ENCODE assay signal across 8 cellular contexts in the genomic region with DNA sequence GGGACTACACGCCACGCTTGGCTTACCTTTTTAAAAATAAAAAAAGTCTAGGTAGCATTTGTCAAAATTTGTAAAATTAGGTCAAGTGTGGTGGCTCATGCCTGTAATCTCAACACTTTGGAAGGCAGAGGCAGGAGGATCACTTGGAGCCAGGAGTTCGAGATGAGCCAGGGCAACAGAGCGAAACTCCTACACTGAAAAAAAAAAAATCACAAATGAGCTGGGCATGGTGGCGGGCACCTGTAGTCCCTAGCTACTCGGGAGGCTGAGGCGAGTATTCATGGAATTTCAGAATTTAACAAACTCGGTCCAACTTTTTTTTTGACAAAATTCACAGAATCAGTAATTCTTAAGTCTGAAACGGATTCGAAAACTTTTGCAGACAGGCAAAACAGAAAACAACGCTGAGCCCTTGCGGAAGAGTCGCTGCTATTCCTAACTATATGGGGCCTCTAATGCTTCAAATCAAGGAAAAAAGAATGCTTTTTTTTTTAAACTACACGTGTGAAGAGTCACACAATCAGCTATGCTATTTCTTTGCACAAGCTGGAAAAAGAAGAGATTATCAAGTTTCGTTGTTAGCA.
DNase-seq lines count a peak whose midpoint lies in the region; ATAC-seq and TF ChIP-seq lines count a peak whose summit lies in the region.

No MANE protein-coding gene starts in this region.

- TF ChIP-seq POLR2A in esophagus squamous epithelium (IDR thresholded peaks at IDR 0.05) = no peak
- no peak for TF ChIP-seq POLR2A in prostate gland (IDR thresholded peaks at IDR 0.05)

- peak overlapping the region; percentile 99 for H3K4me3 ChIP-seq in RWPE2 (ENCODE audit: severe bottlenecking)
- peak overlapping the region; percentile 68 to 93 (median 83) for H3K4me3 ChIP-seq in esophagus squamous epithelium
- peak overlapping the region; percentile 82 to 84 for H3K4me3 ChIP-seq in prostate gland

- DNase-seq in RWPE2 (ENCODE audit: low spot score) = no peak
- no peak for DNase-seq in esophagus squamous epithelium (lab: John Stamatoyannopoulos, UW)
- DNase-seq in prostate gland (ENCODE audit: low spot score) = no peak
- no peak for DNase-seq in cerebellar cortex (ENCODE audit: low spot score)

- H3K9me3 ChIP-seq in ES-I3 (ENCODE audit: control insufficient read depth, insufficient read depth, low read length) (no peaks in the 10 kb centered on the region), RWPE2 (ENCODE audit: severe bottlenecking) (no peaks in the 10 kb centered on the region), esophagus squamous epithelium (no peaks in the 10 kb centered on the region), prostate gland (no peaks in the 10 kb centered on the region)

- H3K27ac ChIP-seq in RWPE2 (ENCODE audit: poor library complexity, severe bottlenecking) (peak overlapping the region; percentile 81), esophagus squamous epithelium (peak overlapping the region; percentile 84 to 98 (median 95)), prostate gland (peak overlapping the region; percentile 80 to 85)

- no peaks in the 10 kb centered on the region for H3K4me1 ChIP-seq in ES-I3 (ENCODE audit: insufficient read depth, low read length)
- H3K4me1 ChIP-seq in RWPE2 (ENCODE audit: insufficient read depth, poor library complexity, severe bottlenecking) = peaks cover 16% of the 10 kb centered on the region
- H3K4me1 ChIP-seq in esophagus squamous epithelium = peaks cover 4 to 39% (median 15%) of the 10 kb centered on the region in 3 donors
- no peaks in the 10 kb centered on the region for H3K4me1 ChIP-seq in prostate gland (replicated peaks)

- ATAC-seq in RWPE2 (ENCODE audit: low read depth) = no peak
- no peak for ATAC-seq in GM21360 (IDR thresholded peaks at IDR 0.05; ENCODE audit: unreplicated experiment)
- ATAC-seq in HG03439 (IDR thresholded peaks at IDR 0.05; ENCODE audit: unreplicated experiment) = no peak
- ATAC-seq in HG03378 (IDR thresholded peaks at IDR 0.05; ENCODE audit: unreplicated experiment) = no peak

- no peaks in the 10 kb centered on the region for H3K27me3 ChIP-seq in RWPE2 (ENCODE audit: insufficient read depth, poor library complexity, severe bottlenecking)
- H3K27me3 ChIP-seq in esophagus squamous epithelium = no peaks in the 10 kb centered on the region
- H3K27me3 ChIP-seq in prostate gland (replicated peaks; ENCODE audit: insufficient read depth) = no peaks in the 10 kb centered on the region

- peak overlapping the region; percentile 82 for H3K9ac ChIP-seq in ES-I3 (ENCODE audit: low read depth, low read length)

- WGBS in esophagus squamous epithelium, 2 donors = 65 to 67% methylated on average over 13 to 15 of the region's 15 CpGs
- WGBS in prostate gland = 67% methylated on average over 15 of the region's 15 CpGs

- no peak for TF ChIP-seq CTCF in RWPE2 (IDR thresholded peaks at IDR 0.05; ENCODE audit: poor library complexity, severe bottlenecking)
- no peak for TF ChIP-seq CTCF in esophagus squamous epithelium (IDR thresholded peaks at IDR 0.05)
- TF ChIP-seq CTCF in prostate gland (IDR thresholded peaks at IDR 0.05) = no peak

- H3K36me3 ChIP-seq in ES-I3 (ENCODE audit: insufficient read depth, low read length) (peaks cover 4% of the 10 kb centered on the region; the same call in 1 of the 2 replicates), RWPE2 (ENCODE audit: low read depth) (0 out of 2 replicates have a peak, but pooled peaks cover 4% of the 10 kb centered on the region), esophagus squamous epithelium (no peaks in the 10 kb centered on the region), prostate gland (no peaks in the 10 kb centered on the region)

- intact Hi-C loops in esophagus squamous epithelium (cut with DNase I) = no loop called here
- intact Hi-C loops in prostate gland (cut with DNase I) = loop anchor here (5.0 kb wide), 1 partner anchor 51 kb away; no protein-coding TSS in a partner anchor
